In genomic region chr1:84506729-84507453, GRCh38 we compare ENCODE assay signal across 8 cellular contexts. TPM values are rescaled to one million over a fixed set of nuclear protein-coding genes. Genes with fewer than 3 reads are reported as not detected.
A peak's percentile ranks its signal among the peaks of the same experiment; 100 is the strongest.
DNase-seq lines count a peak whose midpoint lies in the region; ATAC-seq and TF ChIP-seq lines count a peak whose summit lies in the region.

No MANE protein-coding gene starts in this region.

- peaks cover 25% of the 10 kb centered on the region for H3K36me3 Mint-ChIP-seq in activated CD4-positive, alpha-beta T cell treated with anti-CD3 and anti-CD28 coated beads, Interleukin-2, amount 10 ng/mL, durations not matched to agents 7 days and 5 days (ENCODE audit: low read depth)
- H3K36me3 Mint-ChIP-seq in activated T-cell treated with anti-CD3 and anti-CD28 coated beads, Interleukin-2, amount 50 U/mL, for 4 hours (ENCODE audit: insufficient read depth) = peaks cover 2% of the 10 kb centered on the region

- H3K36me3 ChIP-seq in subcutaneous abdominal adipose tissue (ENCODE audit: control insufficient read depth in 5 of 5, insufficient read depth in 5 of 5, low read length in 5 of 5) = no peaks in the 10 kb centered on the region

- CTCF ChIA-PET in activated CD4-positive, alpha-beta T cell treated with anti-CD3 and anti-CD28 coated beads, Interleukin-2, amount 10 ng/mL, durations not matched to agents 7 days and 5 days (lab: Charles Lee) = interaction anchor here (1.0 to 1.9 kb wide), 9 partner anchors 9 to 438 kb away, joined by 3 to 5 read pairs (median 4); no protein-coding TSS in a partner anchor

- in situ Hi-C loops in GM13977 (cut with MboI; ENCODE audit: low pct_unique_long_range_greater_than_20kb, low sequenced_read_pairs, unreplicated experiment) = no loop called here

- no peaks in the 10 kb centered on the region for H3K27me3 ChIP-seq in subcutaneous abdominal adipose tissue (ENCODE audit: control insufficient read depth in 5 of 5, insufficient read depth in 4 of 5, low read length in 5 of 5)

- H3K9ac ChIP-seq in subcutaneous abdominal adipose tissue (ENCODE audit: low read length in 5 of 5) = peak overlapping the region; percentile 64 to 97 (median 85)

- peak overlapping the region; percentile 98 for H3K27ac Mint-ChIP-seq in activated CD4-positive, alpha-beta T cell treated with anti-CD3 and anti-CD28 coated beads, Interleukin-2, amount 10 ng/mL, durations not matched to agents 7 days and 5 days

- POLR2A ChIA-PET in activated CD4-positive, alpha-beta T cell treated with anti-CD3 and anti-CD28 coated beads, Interleukin-2, amount 10 ng/mL, durations not matched to agents 7 days and 5 days (lab: Charles Lee) = interaction anchor here (0.6 to 2.2 kb wide), 6 partner anchors 9 to 362 kb away, joined by 3 to 19 read pairs (median 5); partner anchors contain the start of genes CTBS and PRKACB

- H3K4me3 ChIP-seq in iPS-11a (ENCODE audit: low read depth, low read length) (peak overlapping the region; percentile 84), subcutaneous abdominal adipose tissue (ENCODE audit: low read depth in 1 of 5, low read length in 5 of 5) (peak overlapping the region; percentile 69 to 94 (median 83))

- H3K4me3 Mint-ChIP-seq in activated CD4-positive, alpha-beta T cell treated with anti-CD3 and anti-CD28 coated beads, Interleukin-2, amount 10 ng/mL, durations not matched to agents 7 days and 5 days = peak overlapping the region; percentile 99
- peak overlapping the region; percentile 100 for H3K4me3 Mint-ChIP-seq in activated T-cell treated with anti-CD3 and anti-CD28 coated beads, Interleukin-2, amount 50 U/mL, for 4 hours

- peaks cover 0 to 34% (median 31%) of the 10 kb centered on the region in 5 donors for H3K4me1 ChIP-seq in subcutaneous abdominal adipose tissue (ENCODE audit: control insufficient read depth in 5 of 5, insufficient read depth in 5 of 5, low read length in 5 of 5)

- H3K27me3 Mint-ChIP-seq in activated CD4-positive, alpha-beta T cell treated with anti-CD3 and anti-CD28 coated beads, Interleukin-2, amount 10 ng/mL, durations not matched to agents 7 days and 5 days = no peaks in the 10 kb centered on the region
- no peaks in the 10 kb centered on the region for H3K27me3 Mint-ChIP-seq in activated T-cell treated with anti-CD3 and anti-CD28 coated beads, Interleukin-2, amount 50 U/mL, for 4 hours (ENCODE audit: low read depth)

- DNase-seq in activated CD4-positive, alpha-beta T cell treated with anti-CD3 and anti-CD28 coated beads, Interleukin-2, amount 10 ng/mL, durations not matched to agents 7 days and 5 days = no peak
- no peak for DNase-seq in activated CD4-positive, alpha-beta T cell treated with anti-CD3 and anti-CD28 coated beads for 4 hours
- DNase-seq in activated T-cell treated with anti-CD3 and anti-CD28 coated beads, Interleukin-2, amount 50 U/mL, for 4 hours = no peak
- DNase-seq in DMS53 (lab: John Stamatoyannopoulos, UW) = no peak
- DNase-seq in SW480 (ENCODE audit: low spot score) = no peak
- no peak for DNase-seq in GM13977 (ENCODE audit: low spot score)

- H3K9me3 Mint-ChIP-seq in activated CD4-positive, alpha-beta T cell treated with anti-CD3 and anti-CD28 coated beads, Interleukin-2, amount 10 ng/mL, durations not matched to agents 7 days and 5 days = peaks cover 14% of the 10 kb centered on the region
- H3K9me3 Mint-ChIP-seq in activated T-cell treated with anti-CD3 and anti-CD28 coated beads, Interleukin-2, amount 50 U/mL, for 4 hours = peaks cover 7% of the 10 kb centered on the region

- TF ChIP-seq CTCF in GM13977 (IDR thresholded peaks at IDR 0.05; ENCODE audit: extremely low read depth, insufficient read depth, missing control alignments) = no peak

- no peak for ATAC-seq in activated T-cell treated with anti-CD3 and anti-CD28 coated beads, Interleukin-2, amount 50 U/mL, for 4 hours

- peaks cover 0 to 2% (median 0%) of the 10 kb centered on the region in 5 donors for H3K9me3 ChIP-seq in subcutaneous abdominal adipose tissue (ENCODE audit: control insufficient read depth in 5 of 5, low read length in 5 of 5)

- H3K4me1 Mint-ChIP-seq in activated CD4-positive, alpha-beta T cell treated with anti-CD3 and anti-CD28 coated beads, Interleukin-2, amount 10 ng/mL, durations not matched to agents 7 days and 5 days = peaks cover 35% of the 10 kb centered on the region
- H3K4me1 Mint-ChIP-seq in activated T-cell treated with anti-CD3 and anti-CD28 coated beads, Interleukin-2, amount 50 U/mL, for 4 hours (ENCODE audit: low read depth) = peaks cover 33% of the 10 kb centered on the region

- peak overlapping the region; percentile 88 for H3K27ac ChIP-seq in subcutaneous abdominal adipose tissue (ENCODE audit: low read depth, low read length)

RNA-seq across cellular contexts. Expression of gene GNG5, which starts 0.5 kb away (rescaled TPM):
- total RNA-seq in activated CD4-positive, alpha-beta T cell treated with anti-CD3 and anti-CD28 coated beads, Interleukin-2, amount 10 ng/mL, durations not matched to agents 7 days and 5 days = 100 to 1,000 TPM in 1 of 2 experiments, 10 to 100 TPM in 1; 90.1 to 113 TPM
- total RNA-seq in activated T-cell treated with anti-CD3 and anti-CD28 coated beads, Interleukin-2, amount 50 U/mL, for 4 hours = 100 to 1,000 TPM; 102 to 112 (median 105) TPM

RNA-seq across cellular contexts. Expression of gene SPATA1, which starts 0.7 kb away (rescaled TPM):
- 1 to 10 TPM; 1.7 to 2.3 TPM for total RNA-seq in activated CD4-positive, alpha-beta T cell treated with anti-CD3 and anti-CD28 coated beads, Interleukin-2, amount 10 ng/mL, durations not matched to agents 7 days and 5 days
- under 1 TPM in 1 of 3 donors, not detected in 2; 0.46 TPM for total RNA-seq in activated T-cell treated with anti-CD3 and anti-CD28 coated beads, Interleukin-2, amount 50 U/mL, for 4 hours

RNA-seq across cellular contexts. Expression of gene RPF1, which starts 27.8 kb away (rescaled TPM):
- total RNA-seq in activated CD4-positive, alpha-beta T cell treated with anti-CD3 and anti-CD28 coated beads, Interleukin-2, amount 10 ng/mL, durations not matched to agents 7 days and 5 days = 10 to 100 TPM; 37.3 to 45.7 TPM
- 10 to 100 TPM; 88.2 to 96.1 (median 92.9) TPM for total RNA-seq in activated T-cell treated with anti-CD3 and anti-CD28 coated beads, Interleukin-2, amount 50 U/mL, for 4 hours
